ENCODE assay signal across 8 cellular contexts in genomic region chr1:46617108-46617694, GRCh38. TPM values are rescaled to one million over a fixed set of nuclear protein-coding genes. Genes with fewer than 3 reads are reported as not detected.
DNase-seq lines count a peak whose midpoint lies in the region; ATAC-seq and TF ChIP-seq lines count a peak whose summit lies in the region.

No MANE protein-coding gene starts in this region.

- no peak for TF ChIP-seq CTCF in WI38 (IDR thresholded peaks at IDR 0.05; ENCODE audit: low read depth, low read length)
- TF ChIP-seq CTCF in heart left ventricle (IDR thresholded peaks at IDR 0.05): no peak

- H3K4me1 ChIP-seq in heart left ventricle: peaks cover 7 to 49% (median 42%) of the 10 kb centered on the region in 12 donors

- H3K27ac ChIP-seq in heart left ventricle: peak overlapping the region; percentile 84 to 97 (median 92)

- no peak for DNase-seq in heart left ventricle
- no peak for DNase-seq in sciatic nerve (ENCODE audit: low spot score)
- no peak for DNase-seq in hepatic stellate cell (ENCODE audit: low spot score)
- DNase-seq in NCI-H1105 treated with DMSO at 0.1 percent for 48 hours (lab: John Stamatoyannopoulos, UW): no peak
- no peak for DNase-seq in HuH-7.5 (ENCODE audit: low spot score)
- DNase-seq in posterior cingulate gyrus: no peak

- H3K27me3 ChIP-seq in heart left ventricle: no peaks in the 10 kb centered on the region

- intact Hi-C loops in heart left ventricle (cut with DNase I) (loop anchor here in 5 of 10 donors (5.0 to 10.0 kb wide), 4 partner anchors 48 to 100 kb away; partner anchors contain the start of genes EFCAB14 (in 4 of the 5) and ATPAF1 (in 3 of the 5)), sciatic nerve (cut with DNase I) (no loop called here), posterior cingulate gyrus (cut with DNase I) (loop anchor here (5.0 kb wide), 1 partner anchor 105 kb away; no protein-coding TSS in a partner anchor)

- no peak for TF ChIP-seq POLR2A in heart left ventricle (IDR thresholded peaks at IDR 0.05)

- peaks cover 0 to 10% (median 5%) of the 10 kb centered on the region in 9 donors for H3K36me3 ChIP-seq in heart left ventricle

- peak overlapping the region; percentile 72 for H3K4me3 ChIP-seq in WI38 (ENCODE audit: low read depth, low read length)
- peak overlapping the region; percentile 59 to 95 (median 77) for H3K4me3 ChIP-seq in heart left ventricle

- ATAC-seq in GM19438 (IDR thresholded peaks at IDR 0.05; ENCODE audit: low read depth, unreplicated experiment) (peak; percentile 5), heart left ventricle (peak; percentile 8 to 43 (median 34)), sciatic nerve (peak; percentile 57)

- 25 to 35% (median 33%) methylated on average over 9 of the region's 9 CpGs for WGBS in heart left ventricle, 4 donors

- no peaks in the 10 kb centered on the region for H3K9me3 ChIP-seq in heart left ventricle

RNA-seq across cellular contexts. Expression of gene MOB3C, which starts 0.6 kb away (rescaled TPM):
- total RNA-seq in heart left ventricle: 10 to 100 TPM in 6 of 9 donors, 1 to 10 TPM in 3; 6.9 to 24.0 (median 11.2) TPM
- 1 to 10 TPM; 6.0 to 9.7 TPM for polyA plus RNA-seq in heart left ventricle
- total RNA-seq in sciatic nerve: 25.8 TPM

RNA-seq across cellular contexts. Expression of gene MKNK1, which starts 13.1 kb away (rescaled TPM):
- total RNA-seq in heart left ventricle: 10 to 100 TPM; 23.1 to 77.6 (median 37.8) TPM
- 10 to 100 TPM; 23.5 to 35.3 TPM for polyA plus RNA-seq in heart left ventricle
- total RNA-seq in sciatic nerve: 72.6 TPM

RNA-seq across cellular contexts. Expression of gene ATPAF1, which starts 51.0 kb away (rescaled TPM):
- total RNA-seq in heart left ventricle (100 to 1,000 TPM; 147 to 237 (median 179) TPM), sciatic nerve (24.0 TPM)
- polyA plus RNA-seq in heart left ventricle: 100 to 1,000 TPM in 1 of 2 donors, 10 to 100 TPM in 1; 96.8 to 263 TPM

RNA-seq across cellular contexts. Expression of gene TEX38, which starts 54.5 kb away (rescaled TPM):
- total RNA-seq in heart left ventricle: under 1 TPM in 1 of 9 donors, not detected in 8; 0.81 TPM
- polyA plus RNA-seq in heart left ventricle: not detected
- total RNA-seq in sciatic nerve: not detected

Comparison
In these comparisons a context has a peak if more than half of its experiments do, and no peak if none do; other contexts are left out.
1. ATAC-seq: peak in every context shown above with its lines; median percentile 57 in sciatic nerve; 34 in heart left ventricle; 5 in GM19438.